In genomic region chr19:46471116-46471733, GRCh38 we compare ENCODE assay signal across 8 cellular contexts. TPM values are rescaled to one million over a fixed set of nuclear protein-coding genes. Genes with fewer than 3 reads are reported as not detected.
DNase-seq lines count a peak whose midpoint lies in the region; ATAC-seq and TF ChIP-seq lines count a peak whose summit lies in the region.

A gene with protein sequence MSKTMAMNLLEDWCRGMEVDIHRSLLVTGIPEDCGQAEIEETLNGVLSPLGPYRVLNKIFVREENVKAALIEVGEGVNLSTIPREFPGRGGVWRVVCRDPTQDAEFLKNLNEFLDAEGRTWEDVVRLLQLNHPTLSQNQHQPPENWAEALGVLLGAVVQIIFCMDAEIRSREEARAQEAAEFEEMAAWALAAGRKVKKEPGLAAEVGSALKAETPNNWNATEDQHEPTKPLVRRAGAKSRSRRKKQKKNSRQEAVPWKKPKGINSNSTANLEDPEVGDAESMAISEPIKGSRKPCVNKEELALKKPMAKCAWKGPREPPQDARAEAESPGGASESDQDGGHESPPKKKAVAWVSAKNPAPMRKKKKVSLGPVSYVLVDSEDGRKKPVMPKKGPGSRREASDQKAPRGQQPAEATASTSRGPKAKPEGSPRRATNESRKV (minus strand): TSS chr19:46471563. CDS start chr19:46471035, 528 bp downstream.

- H3K4me1 ChIP-seq in Peyer's patch (peaks cover 0 to 4% (median 0%) of the 10 kb centered on the region in 4 donors), neural progenitor cell (peaks cover 5% of the 10 kb centered on the region)
- H3K4me1 ChIP-seq in CD4-positive, alpha-beta memory T cell (ENCODE audit: insufficient read depth, low read length): no peaks in the 10 kb centered on the region

- POLR2A ChIA-PET in HEK293T (lab: Yijun Ruan, JAX): interaction anchor here (0.8 to 1.1 kb wide), 2 partner anchors 58 to 65 kb away, joined by 3 read pairs; partner anchors contain the start of gene CCDC8
- POLR2A ChIA-PET in activated CD4-positive, alpha-beta memory T cell treated with anti-CD3 and anti-CD28 coated beads for 36 hours (lab: Charles Lee): interaction anchor here (1.1 kb wide), 1 partner anchor 361 kb away, joined by 3 read pairs; no protein-coding TSS in a partner anchor
- POLR2A ChIA-PET in CD4-positive, alpha-beta memory T cell (lab: Charles Lee; ENCODE audit: partially characterized antibody): no interaction called here

- H3K27ac ChIP-seq in Peyer's patch (peak within 1 kb of the TSS in 2 of 4 donors; percentile 25 to 26), neural progenitor cell (no peak within 1 kb of the TSS)
- no peak within 1 kb of the TSS for H3K27ac ChIP-seq in CD4-positive, alpha-beta memory T cell (ENCODE audit: low read depth, low read length)

- H3K27ac Mint-ChIP-seq in neural progenitor cell: peak within 1 kb of the TSS; percentile 34
- no peak within 1 kb of the TSS for H3K27ac Mint-ChIP-seq in activated CD4-positive, alpha-beta memory T cell treated with anti-CD3 and anti-CD28 coated beads for 36 hours
- H3K27ac Mint-ChIP-seq in CD4-positive, alpha-beta memory T cell: no peak within 1 kb of the TSS

- H3K9me3 ChIP-seq in Peyer's patch (no peaks in the 10 kb centered on the region), neural progenitor cell (ENCODE audit: low read depth) (no peaks in the 10 kb centered on the region)
- no peaks in the 10 kb centered on the region for H3K9me3 ChIP-seq in CD4-positive, alpha-beta memory T cell (ENCODE audit: control insufficient read depth in 1 of 2, low read length in 2 of 2)

- H3K27me3 ChIP-seq in Peyer's patch: no peaks in the 10 kb centered on the region
- H3K27me3 ChIP-seq in neural progenitor cell: peaks cover 3% of the 10 kb centered on the region
- H3K27me3 ChIP-seq in CD4-positive, alpha-beta memory T cell (ENCODE audit: insufficient read depth, low read length): peaks cover 10% of the 10 kb centered on the region

- TF ChIP-seq POLR2A in Peyer's patch (IDR thresholded peaks at IDR 0.05): no peak

- peaks cover 6% of the 10 kb centered on the region for H3F3A ChIP-seq in neural progenitor cell (ENCODE audit: low read depth)

- DNase-seq in HEK293T (ENCODE audit: extremely low spot score): peak; percentile 88
- DNase-seq in Peyer's patch: peak in 1 of 3 donors; percentile 50
- DNase-seq in fibroblast of the conjunctiva (ENCODE audit: low read depth): peak; percentile 68
- DNase-seq in neural progenitor cell (ENCODE audit: low spot score): peak; percentile 97
- no peak for DNase-seq in activated CD4-positive, alpha-beta T cell treated with anti-CD3 and anti-CD28 coated beads for 48 hours
- DNase-seq in activated CD4-positive, alpha-beta memory T cell treated with anti-CD3 and anti-CD28 coated beads for 36 hours: no peak
- no peak for DNase-seq in CD4-positive, alpha-beta memory T cell

- H3K4me2 ChIP-seq in neural progenitor cell: peak within 1 kb of the TSS; percentile 85

- no peaks in the 10 kb centered on the region for H4K20me1 ChIP-seq in neural progenitor cell (ENCODE audit: low read depth)

- TF ChIP-seq CTCF in Peyer's patch (IDR thresholded peaks at IDR 0.05): no peak
- no peak for TF ChIP-seq CTCF in neural progenitor cell (IDR thresholded peaks at IDR 0.05)

- peaks cover 13% of the 10 kb centered on the region for H3K79me2 ChIP-seq in neural progenitor cell (ENCODE audit: low read depth)

- H3K4me3 ChIP-seq in Peyer's patch (peak within 1 kb of the TSS in 3 of 4 donors; percentile 5 to 32 (median 6)), neural progenitor cell (peak within 1 kb of the TSS; percentile 49)
- no peak within 1 kb of the TSS for H3K4me3 ChIP-seq in CD4-positive, alpha-beta memory T cell (ENCODE audit: low read length in 2 of 2)

- intact Hi-C loops in activated CD4-positive, alpha-beta memory T cell treated with anti-CD3 and anti-CD28 coated beads for 36 hours (cut with micrococcal nuclease): no loop called here
- intact Hi-C loops in CD4-positive, alpha-beta memory T cell (cut with micrococcal nuclease): no loop called here

- peak within 1 kb of the TSS; percentile 8 for H2AFZ ChIP-seq in neural progenitor cell (replicated peaks)

- H3K9ac ChIP-seq in neural progenitor cell: no peak within 1 kb of the TSS

- no peaks in the 10 kb centered on the region for H3K9me3 Mint-ChIP-seq in neural progenitor cell
- H3K9me3 Mint-ChIP-seq in activated CD4-positive, alpha-beta memory T cell treated with anti-CD3 and anti-CD28 coated beads for 36 hours: no peaks in the 10 kb centered on the region
- no peaks in the 10 kb centered on the region for H3K9me3 Mint-ChIP-seq in CD4-positive, alpha-beta memory T cell

- no peak for ATAC-seq in GM19351 (IDR thresholded peaks at IDR 0.05; ENCODE audit: unreplicated experiment)

- CTCF ChIA-PET in HEK293T (lab: Yijun Ruan, JAX): no interaction called here
- CTCF ChIA-PET in activated CD4-positive, alpha-beta memory T cell treated with anti-CD3 and anti-CD28 coated beads for 36 hours (lab: Charles Lee): no interaction called here
- CTCF ChIA-PET in CD4-positive, alpha-beta memory T cell (lab: Charles Lee; ENCODE audit: partially characterized antibody): no interaction called here

- H3K4me3 Mint-ChIP-seq in neural progenitor cell: peak within 1 kb of the TSS; percentile 82
- no peak within 1 kb of the TSS for H3K4me3 Mint-ChIP-seq in activated CD4-positive, alpha-beta memory T cell treated with anti-CD3 and anti-CD28 coated beads for 36 hours
- H3K4me3 Mint-ChIP-seq in CD4-positive, alpha-beta memory T cell: peak within 1 kb of the TSS in 1 of 8 donors; percentile 16

- H3K36me3 Mint-ChIP-seq in neural progenitor cell: peaks cover 36% of the 10 kb centered on the region
- no peaks in the 10 kb centered on the region for H3K36me3 Mint-ChIP-seq in activated CD4-positive, alpha-beta memory T cell treated with anti-CD3 and anti-CD28 coated beads for 36 hours
- no peaks in the 10 kb centered on the region for H3K36me3 Mint-ChIP-seq in CD4-positive, alpha-beta memory T cell

- peaks cover 40% of the 10 kb centered on the region for H3K4me1 Mint-ChIP-seq in neural progenitor cell
- peaks cover 22% of the 10 kb centered on the region for H3K4me1 Mint-ChIP-seq in activated CD4-positive, alpha-beta memory T cell treated with anti-CD3 and anti-CD28 coated beads for 36 hours (ENCODE audit: low read depth)
- H3K4me1 Mint-ChIP-seq in CD4-positive, alpha-beta memory T cell: peaks cover 9 to 16% (median 10%) of the 10 kb centered on the region in 4 donors

- H3K27me3 Mint-ChIP-seq in neural progenitor cell (ENCODE audit: insufficient read depth, low read depth): peaks cover 13% of the 10 kb centered on the region
- H3K27me3 Mint-ChIP-seq in activated CD4-positive, alpha-beta memory T cell treated with anti-CD3 and anti-CD28 coated beads for 36 hours: peaks cover 68% of the 10 kb centered on the region
- H3K27me3 Mint-ChIP-seq in CD4-positive, alpha-beta memory T cell: peaks cover 33 to 51% of the 10 kb centered on the region in 2 donors

- H3K36me3 ChIP-seq in Peyer's patch (no peaks in the 10 kb centered on the region), neural progenitor cell (no peaks in the 10 kb centered on the region)
- no peaks in the 10 kb centered on the region for H3K36me3 ChIP-seq in CD4-positive, alpha-beta memory T cell (ENCODE audit: insufficient read depth, low read length)

TF ChIP-seq in HEK293T, 16 proteins besides CTCF, POLR2A, EP300 and RAD21:
- TF ChIP-seq L3MBTL2 (conservative IDR thresholded peaks at IDR 0.05): peak; percentile 95
- no peak for TF ChIP-seq TARDBP (IDR thresholded peaks at IDR 0.05)
- no peak for TF ChIP-seq CTBP1 (IDR thresholded peaks at IDR 0.05; ENCODE audit: borderline replicate concordance)
- no peak for TF ChIP-seq PKNOX1 (IDR thresholded peaks at IDR 0.05)

RNA-seq across cellular contexts. Expression of the gene that starts here (rescaled TPM):
- under 1 TPM in 1 of 4 donors, not detected in 3; 0.28 TPM for total RNA-seq in Peyer's patch
- 42.5 and 43.9 TPM in 2 replicates for total RNA-seq in neural progenitor cell (ENCODE audit: low replicate concordance)
- total RNA-seq in activated CD4-positive, alpha-beta memory T cell treated with anti-CD3 and anti-CD28 coated beads for 36 hours: under 1 TPM; 0.17 to 0.44 TPM
- under 1 TPM in 1 of 2 experiments, not detected in 1; 0.26 TPM for total RNA-seq in CD4-positive, alpha-beta memory T cell
- under 1 TPM in 1 of 2 donors, not detected in 1; 0.13 TPM for polyA plus RNA-seq in CD4-positive, alpha-beta memory T cell

Comparison
In these comparisons a context has a peak if more than half of its experiments do, and no peak if none do; other contexts are left out.
1. RNA of the gene that starts here (total RNA-seq): 42.5 to 43.9 TPM in neural progenitor cell; 0.17 to 0.44 TPM in activated CD4-positive, alpha-beta memory T cell treated with anti-CD3 and anti-CD28 coated beads for 36 hours, 0.28 TPM in Peyer's patch and 0.26 TPM in CD4-positive, alpha-beta memory T cell; every median in the first group is over 10 times any median in the second.
2. DNase-seq: peak in HEK293T (single experiment), fibroblast of the conjunctiva (single experiment) and neural progenitor cell (single experiment); none in activated CD4-positive, alpha-beta T cell treated with anti-CD3 and anti-CD28 coated beads for 48 hours (single experiment), activated CD4-positive, alpha-beta memory T cell treated with anti-CD3 and anti-CD28 coated beads for 36 hours (single experiment) and CD4-positive, alpha-beta memory T cell (0 of 5).
3. H3K4me3 ChIP-seq: peak in Peyer's patch (3 of 4) and neural progenitor cell (single experiment); none in CD4-positive, alpha-beta memory T cell (0 of 2).